1 cellular context compared by ENCODE assay signal in the genomic region with DNA sequence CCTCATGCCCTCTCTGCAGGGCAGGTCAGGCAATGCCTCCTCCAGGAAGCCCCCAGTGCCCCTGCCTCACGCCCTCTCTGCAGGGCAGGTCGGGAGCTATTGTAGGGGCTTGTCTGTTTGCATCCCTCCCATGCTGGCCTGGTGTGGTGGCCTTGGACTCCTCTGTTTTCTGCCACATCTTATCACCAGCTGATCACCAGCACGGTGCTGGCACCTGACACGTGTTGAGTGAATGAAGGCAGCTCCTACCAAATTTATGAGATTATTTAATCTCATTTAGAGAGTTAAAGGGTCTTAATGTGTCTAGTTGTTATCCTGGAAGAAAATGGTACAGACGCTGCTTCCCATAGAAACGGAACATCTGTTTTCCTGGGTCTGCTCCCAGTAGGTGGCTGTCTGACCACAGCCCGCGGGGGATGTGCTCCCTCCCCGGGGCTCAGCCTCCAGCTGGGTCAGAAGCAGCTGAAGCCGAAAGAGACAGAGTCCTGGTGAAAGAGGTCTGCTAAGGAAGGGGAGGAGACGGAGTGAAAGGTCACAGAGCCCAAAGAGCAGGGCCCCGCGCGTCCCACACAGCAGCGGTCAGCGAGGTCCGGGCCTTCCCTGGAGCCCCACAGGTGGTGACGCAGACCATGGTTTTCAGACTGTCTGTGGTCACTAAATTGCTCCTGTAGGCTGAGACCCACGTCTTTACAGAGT.
TF ChIP-seq lines count a peak whose summit lies in the region.

No MANE protein-coding gene starts in this region.

TF ChIP-seq in HepG2, 621 proteins besides CTCF, POLR2A, EP300 and RAD21 (continued from another document):
- no peak for TF ChIP-seq PRDM4 (CRISPR knock-in tag; IDR thresholded peaks at IDR 0.05; ENCODE audit: borderline replicate concordance)
